20 cellular contexts compared by ENCODE assay signal in the genomic region with DNA sequence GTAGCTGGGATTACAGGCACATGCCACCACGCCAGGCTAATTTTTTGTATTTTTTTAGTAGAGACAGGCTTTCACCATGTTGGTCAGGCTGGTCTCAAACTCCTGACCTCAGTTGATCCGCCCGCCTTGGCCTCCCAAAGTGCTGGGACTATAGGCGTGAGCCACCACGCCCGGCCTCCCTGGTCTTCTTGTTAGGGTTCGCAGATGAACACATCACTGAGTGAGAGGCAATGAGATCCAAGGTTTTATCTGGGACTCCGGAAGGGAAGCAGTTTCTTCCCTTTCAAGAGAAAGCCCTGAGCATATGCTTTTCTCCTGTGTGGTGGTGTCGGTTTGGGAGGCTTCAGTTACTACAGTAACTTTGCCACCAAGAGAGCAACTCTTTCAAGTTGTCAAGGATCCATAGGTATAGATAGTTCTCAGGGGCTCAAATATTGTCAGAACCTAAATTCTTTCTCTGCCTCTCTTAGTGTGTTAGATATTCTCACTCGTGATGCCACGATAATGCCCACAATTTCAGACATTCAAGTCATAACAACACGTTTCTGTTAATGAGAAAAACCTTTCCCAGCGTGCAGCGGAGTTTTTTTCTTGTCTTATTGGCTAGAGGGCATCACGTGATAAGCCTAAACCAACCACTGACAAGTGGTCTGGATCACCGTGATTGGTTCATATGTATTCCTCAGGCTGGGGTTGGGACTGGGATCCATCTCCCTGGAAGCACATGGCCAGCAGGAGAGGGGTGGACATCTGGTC. TPM values are rescaled to one million over a fixed set of nuclear protein-coding genes. Genes with fewer than 3 reads are reported as not detected.
DNase-seq lines count a peak whose midpoint lies in the region; ATAC-seq, FAIRE-seq and TF ChIP-seq lines count a peak whose summit lies in the region.
"Had no signal": no experiment of that assay in that cellular context is flagged by ENCODE, and none has a peak within 500 bp of the region (broad histone marks: within the 10 kb centered on the region; RNA-seq: fewer than 3 reads in every experiment).

No MANE protein-coding gene starts in this region.

- no peaks in the 10 kb centered on the region for H3K36me3 Mint-ChIP-seq in CD8-positive, alpha-beta memory T cell
- H3K36me3 Mint-ChIP-seq: activated naive CD8-positive, alpha-beta T cell treated with anti-CD3 and anti-CD28 coated beads, Interleukin-2, amount 10 ng/mL, durations not matched to agents 7 days and 5 days; CD4-positive, alpha-beta memory T cell had no signal

- H3K4me3 ChIP-seq in A549 (no peak overlapping the region), Karpas-422 (ENCODE audit: low read length) (no peak overlapping the region), coronary artery (no peak overlapping the region), trophoblast cell (ENCODE audit: low read depth, low read length) (no peak overlapping the region), body of pancreas (no peak overlapping the region)
- H3K4me3 ChIP-seq in CD8-positive, alpha-beta memory T cell (ENCODE audit: low read length): no peak overlapping the region
- H3K4me3 ChIP-seq: dorsolateral prefrontal cortex, smooth muscle cell had no signal

- intact Hi-C loops in body of pancreas (cut with DNase I): no loop called here

- H4K8ac ChIP-seq in trophoblast cell (ENCODE audit: low read depth, low read length): peak overlapping the region; percentile 76

- TF ChIP-seq EP300 in A549 (IDR thresholded peaks at IDR 0.05): no peak

- no peak for FAIRE-seq in A549 (lab: Jason Lieb, UNC)
- FAIRE-seq: bronchial epithelial cell, frontal cortex had no signal

- no peaks in the 10 kb centered on the region for H3K27me3 Mint-ChIP-seq in CD8-positive, alpha-beta memory T cell
- H3K27me3 Mint-ChIP-seq: CD4-positive, alpha-beta memory T cell had no signal

- H3K79me2 ChIP-seq in Karpas-422 (ENCODE audit: low read length) (no peaks in the 10 kb centered on the region), trophoblast cell (ENCODE audit: control insufficient read depth, insufficient read depth, low read length, poor library complexity) (peaks cover 2% of the 10 kb centered on the region)

- H3K14ac ChIP-seq in trophoblast cell (ENCODE audit: low read length): peak overlapping the region; percentile 83

- CTCF ChIA-PET in A549 (lab: Yijun Ruan, JAX): interaction anchor here (1.4 to 2.8 kb wide), 4 partner anchors 12 to 81 kb away, joined by 5 to 19 read pairs (median 10); a partner anchor contains a TSS
- CTCF ChIA-PET in CD8-positive, alpha-beta memory T cell (lab: Charles Lee): no interaction called here

- H4K20me1 ChIP-seq in Karpas-422 (ENCODE audit: insufficient read depth, low read depth, low read length): no peaks in the 10 kb centered on the region

- H2AK5ac ChIP-seq in trophoblast cell (ENCODE audit: low read length): peak overlapping the region; percentile 82

- TF ChIP-seq RAD21 in A549 (conservative IDR thresholded peaks at IDR 0.05 in 1 of 2, IDR thresholded peaks at IDR 0.05 in 1 of 2): no peak

- no peak overlapping the region for H3K27ac Mint-ChIP-seq in CD8-positive, alpha-beta memory T cell
- H3K27ac Mint-ChIP-seq: activated naive CD8-positive, alpha-beta T cell treated with anti-CD3 and anti-CD28 coated beads, Interleukin-2, amount 10 ng/mL, durations not matched to agents 7 days and 5 days; activated T-helper 1 cell treated with anti-CD3 and anti-CD28 coated beads, Interleukin-12 subunit alpha, Interleukin-12 subunit beta, Interleukin-2, Interleukin-4 antibody, amounts not matched to agents 30 ng/mL and 10 ng/mL and 1 ng/mL, durations not matched to agents 14 hours and 24 hours and 36 hours; CD4-positive, alpha-beta memory T cell had no signal

- ATAC-seq in A549 (no peak), body of pancreas (no peak)

- TF ChIP-seq POLR2A in A549 (IDR thresholded peaks at IDR 0.05; ENCODE audit: low read length): no peak
- no peak for TF ChIP-seq POLR2A in body of pancreas (IDR thresholded peaks at IDR 0.05)

- no peak overlapping the region for H3K23ac ChIP-seq in trophoblast cell (ENCODE audit: low read length)

- H3K4ac ChIP-seq in trophoblast cell (ENCODE audit: low read depth, low read length): peak overlapping the region; percentile 27

- DNase-seq in A549 (ENCODE audit: low read depth in 1 of 2, low spot score in 1 of 2) (no peak), Karpas-422 (peak; percentile 37), coronary artery (ENCODE audit: low spot score) (no peak), trophoblast cell (no peak), body of pancreas (no peak), DMS53 treated with DMSO at 0.1 percent for 48 hours (lab: John Stamatoyannopoulos, UW; ENCODE audit: unreplicated experiment) (no peak)
- DNase-seq in CD8-positive, alpha-beta memory T cell: no peak
- no peak for DNase-seq in activated CD4-positive, CD25-positive, alpha-beta regulatory T cell treated with anti-CD3 and anti-CD28 coated beads, Interleukin-2, amount 50 U/mL, for 72 hours
- DNase-seq: activated CD8-positive, alpha-beta memory T cell treated with anti-CD3 and anti-CD28 coated beads for 24 hours; activated naive CD8-positive, alpha-beta T cell treated with anti-CD3 and anti-CD28 coated beads, Interleukin-2, amount 10 ng/mL, durations not matched to agents 7 days and 5 days; CD4-positive, alpha-beta memory T cell; dorsolateral prefrontal cortex; H7; MV-4-11; NCI-H1930; SHP77 treated with DMSO at 0.1 percent for 48 hours had no signal

- POLR2A ChIA-PET in A549 (lab: Yijun Ruan, JAX): no interaction called here
- POLR2A ChIA-PET in CD8-positive, alpha-beta memory T cell (lab: Charles Lee): no interaction called here

- H3K9ac ChIP-seq in Karpas-422 (ENCODE audit: low read length) (no peak overlapping the region), trophoblast cell (ENCODE audit: low read length) (no peak overlapping the region)

- H3K4me1 Mint-ChIP-seq in CD8-positive, alpha-beta memory T cell: no peaks in the 10 kb centered on the region

- H3K9me3 Mint-ChIP-seq in CD8-positive, alpha-beta memory T cell: no peaks in the 10 kb centered on the region
- H3K9me3 Mint-ChIP-seq: activated naive CD8-positive, alpha-beta T cell treated with anti-CD3 and anti-CD28 coated beads, Interleukin-2, amount 10 ng/mL, durations not matched to agents 7 days and 5 days; activated T-helper 1 cell treated with anti-CD3 and anti-CD28 coated beads, Interleukin-12 subunit alpha, Interleukin-12 subunit beta, Interleukin-2, Interleukin-4 antibody, amounts not matched to agents 30 ng/mL and 10 ng/mL and 1 ng/mL, durations not matched to agents 14 hours and 24 hours and 36 hours; CD4-positive, alpha-beta memory T cell had no signal

- H4K91ac ChIP-seq in trophoblast cell (ENCODE audit: low read depth, low read length): peak overlapping the region; percentile 89

- H3K79me1 ChIP-seq in trophoblast cell (ENCODE audit: low read length): peaks cover 25% of the 10 kb centered on the region

- peak overlapping the region; percentile 100 for H2BK12ac ChIP-seq in trophoblast cell (ENCODE audit: low read length)

- H4K12ac ChIP-seq in trophoblast cell (ENCODE audit: low read depth, low read length): no peak overlapping the region

- peak overlapping the region; percentile 86 to 95 for H3K27ac ChIP-seq in A549
- no peak overlapping the region for H3K27ac ChIP-seq in Karpas-422 (ENCODE audit: low read length)
- peak overlapping the region; percentile 85 to 91 for H3K27ac ChIP-seq in coronary artery
- no peak overlapping the region for H3K27ac ChIP-seq in trophoblast cell (ENCODE audit: low read depth, low read length)
- H3K27ac ChIP-seq in CD8-positive, alpha-beta memory T cell (ENCODE audit: low read depth, low read length): no peak overlapping the region
- H3K27ac ChIP-seq in body of pancreas: no peak overlapping the region

- no peaks in the 10 kb centered on the region for H3K9me3 ChIP-seq in A549
- H3K9me3 ChIP-seq in Karpas-422 (ENCODE audit: low read length): no peaks in the 10 kb centered on the region
- peaks cover 1% of the 10 kb centered on the region for H3K9me3 ChIP-seq in trophoblast cell (ENCODE audit: insufficient read depth, low read depth, low read length)
- H3K9me3 ChIP-seq in CD8-positive, alpha-beta memory T cell (ENCODE audit: low read length): no peaks in the 10 kb centered on the region
- no peaks in the 10 kb centered on the region for H3K9me3 ChIP-seq in body of pancreas

- peak overlapping the region; percentile 79 for H2BK5ac ChIP-seq in trophoblast cell (ENCODE audit: low read depth, low read length, poor library complexity)

- WGBS in A549 (ENCODE audit: missing lambda C conversion rate): 92% methylated on average over 16 of the region's 16 CpGs
- WGBS in trophoblast cell (ENCODE audit: extremely low coverage, insufficient coverage, insufficient read length): no CpG with 5 or more reads among the region's 16 CpGs
- WGBS in body of pancreas, 2 donors: 87 to 91% methylated on average over 12 to 16 of the region's 16 CpGs

- H3K36me3 ChIP-seq in Karpas-422 (ENCODE audit: insufficient read depth, low read length) (no peaks in the 10 kb centered on the region), trophoblast cell (ENCODE audit: control insufficient read depth in 1 of 2, insufficient read depth in 2 of 2, low read length in 2 of 2) (no peaks in the 10 kb centered on the region), body of pancreas (replicated peaks in 1 of 2; ENCODE audit: insufficient read depth in 1 of 2, low read depth in 2 of 2) (no peaks in the 10 kb centered on the region)
- H3K36me3 ChIP-seq in CD8-positive, alpha-beta memory T cell (ENCODE audit: insufficient read depth, low read length): no peaks in the 10 kb centered on the region

- peak overlapping the region; percentile 91 for H3K18ac ChIP-seq in trophoblast cell (ENCODE audit: low read length)

- H3K27me3 ChIP-seq in Karpas-422 (ENCODE audit: low read length) (no peaks in the 10 kb centered on the region), trophoblast cell (ENCODE audit: insufficient read depth, low read length) (no peaks in the 10 kb centered on the region), body of pancreas (no peaks in the 10 kb centered on the region)
- no peaks in the 10 kb centered on the region for H3K27me3 ChIP-seq in CD8-positive, alpha-beta memory T cell (ENCODE audit: insufficient read depth, low read length, poor library complexity, severe bottlenecking)
- H3K27me3 ChIP-seq: dorsolateral prefrontal cortex had no signal

- H3K4me1 ChIP-seq in A549 (peaks cover 44% of the 10 kb centered on the region), Karpas-422 (ENCODE audit: low read length) (peaks cover 18% of the 10 kb centered on the region), trophoblast cell (ENCODE audit: control insufficient read depth in 1 of 2, insufficient read depth in 2 of 2, low read length in 2 of 2) (peaks cover 12 to 16% of the 10 kb centered on the region in 2 experiments), body of pancreas (peaks cover 24% of the 10 kb centered on the region)
- no peaks in the 10 kb centered on the region for H3K4me1 ChIP-seq in CD8-positive, alpha-beta memory T cell (ENCODE audit: insufficient read depth, low read length)

- H3K4me3 Mint-ChIP-seq in CD8-positive, alpha-beta memory T cell: no peak overlapping the region
- H3K4me3 Mint-ChIP-seq: activated naive CD8-positive, alpha-beta T cell treated with anti-CD3 and anti-CD28 coated beads, Interleukin-2, amount 10 ng/mL, durations not matched to agents 7 days and 5 days; activated T-helper 1 cell treated with anti-CD3 and anti-CD28 coated beads, Interleukin-12 subunit alpha, Interleukin-12 subunit beta, Interleukin-2, Interleukin-4 antibody, amounts not matched to agents 30 ng/mL and 10 ng/mL and 1 ng/mL, durations not matched to agents 14 hours and 24 hours and 36 hours; CD4-positive, alpha-beta memory T cell had no signal

- TF ChIP-seq CTCF in A549 (IDR thresholded peaks at IDR 0.05) (no peak), coronary artery (IDR thresholded peaks at IDR 0.05) (no peak), body of pancreas (IDR thresholded peaks at IDR 0.05) (no peak)

- no peaks in the 10 kb centered on the region for H3K9me2 ChIP-seq in Karpas-422 (replicated peaks; ENCODE audit: insufficient read depth, low read length)

- H3K4me2 ChIP-seq in A549: peak overlapping the region; percentile 81
- no peak overlapping the region for H3K4me2 ChIP-seq in Karpas-422 (ENCODE audit: low read depth, low read length, poor library complexity, severe bottlenecking)
- no peak overlapping the region for H3K4me2 ChIP-seq in trophoblast cell (ENCODE audit: low read length)

- peak overlapping the region; percentile 91 for H2BK120ac ChIP-seq in trophoblast cell (ENCODE audit: insufficient read depth, low read length, poor library complexity)

- H2AFZ ChIP-seq in Karpas-422 (ENCODE audit: low read length) (no peak overlapping the region), trophoblast cell (ENCODE audit: insufficient read depth, low read length, poor library complexity) (no peak overlapping the region)

RNA-seq across cellular contexts. Expression of a gene that starts 36.2 kb away (rescaled TPM):
- 135 and 136 TPM in 2 replicates for polyA plus RNA-seq in A549 (2011; rRNA removed)
- 27.5 and 35.2 TPM in 2 replicates for polyA plus RNA-seq in A549 (2012; cell fraction: cytosol; rRNA removed)
- 28.3 and 32.1 TPM in 2 replicates for polyA plus RNA-seq in A549 (2012; cell fraction: nucleus; rRNA removed)
- 35.8 to 43.4 TPM (median 42.9 TPM) in 3 replicates for polyA plus RNA-seq in A549 (2017; fragmentation: RNase III; extraction: RNeasy Plus Mini Kit Qiagen cat#74134 plus additional on column Dnase treatment)
- polyA minus RNA-seq in A549 (2011; rRNA and poly(A)+ RNA removed): 179 and 198 TPM in 2 replicates
- 67.2 and 90.0 TPM in 2 replicates for total RNA-seq in Karpas-422 (2014; rRNA removed; shearing (Covaris generic); ENCODE audit: low replicate concordance)
- 189 and 191 TPM in 2 replicates for polyA plus RNA-seq in trophoblast cell (2013)
- 10 to 100 TPM; 92.4 to 93.8 TPM for total RNA-seq in CD8-positive, alpha-beta memory T cell
- 23.8 TPM for polyA plus RNA-seq in CD8-positive, alpha-beta memory T cell
- 10 to 100 TPM; 14.8 to 17.1 TPM for total RNA-seq in body of pancreas

Comparison
In these comparisons a context has a peak if more than half of its experiments do, and no peak if none do; other contexts are left out.
1. H3K27ac ChIP-seq: peak in A549 (2 of 2) and coronary artery (2 of 2); none in Karpas-422 (single experiment), trophoblast cell (single experiment), CD8-positive, alpha-beta memory T cell (single experiment) and body of pancreas (0 of 4).